ENCODE assay signal across 16 cellular contexts in the genomic region with DNA sequence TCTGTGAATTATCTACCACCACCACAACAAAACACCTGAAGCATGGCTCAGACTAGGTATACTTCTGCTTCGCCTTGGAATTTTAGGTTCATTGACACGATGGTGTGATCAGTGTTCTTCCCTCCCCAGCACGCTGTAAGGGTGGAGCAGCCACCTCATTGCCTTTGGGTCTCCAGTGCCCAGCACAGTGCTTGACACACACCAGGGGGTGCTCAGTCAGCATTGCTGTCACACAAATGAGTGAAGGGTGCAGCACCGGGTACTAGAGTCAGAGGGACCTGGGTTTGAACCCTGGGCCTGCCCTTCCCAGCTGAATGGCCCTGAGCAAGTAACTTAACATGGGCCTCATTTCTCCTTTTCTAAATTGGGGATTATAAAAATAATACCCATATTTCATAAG. TPM values are rescaled to one million over a fixed set of nuclear protein-coding genes. Genes with fewer than 3 reads are reported as not detected.
A peak's percentile ranks its signal among the peaks of the same experiment; 100 is the strongest.
DNase-seq lines count a peak whose midpoint lies in the region; ATAC-seq, FAIRE-seq and TF ChIP-seq lines count a peak whose summit lies in the region.
"Had no signal": no experiment of that assay in that cellular context is flagged by ENCODE, and none has a peak within 500 bp of the region (broad histone marks: within the 10 kb centered on the region; RNA-seq: fewer than 3 reads in every experiment).

No MANE protein-coding gene starts in this region.

- peak overlapping the region; percentile 48; the same call in 1 of the 2 replicates for H3K27ac ChIP-seq in IMR-90 (ENCODE audit: insufficient read depth, low read length)
- no peak overlapping the region for H3K27ac ChIP-seq in GM12878 (ENCODE audit: control insufficient read depth, insufficient read depth)
- no peak overlapping the region for H3K27ac ChIP-seq in mesenchymal stem cell (ENCODE audit: low read length, poor library complexity, severe bottlenecking)
- peak overlapping the region; percentile 93 for H3K27ac ChIP-seq in stomach smooth muscle (ENCODE audit: low read length)
- peak overlapping the region in 1 of 3 donors; percentile 38 for H3K27ac ChIP-seq in thyroid gland
- H3K27ac ChIP-seq: neural progenitor cell had no signal

- H2AFZ ChIP-seq in IMR-90 (replicated peaks; ENCODE audit: low read length, poor library complexity), result no peak overlapping the region
- H2AFZ ChIP-seq in GM12878 (ENCODE audit: control insufficient read depth, low read depth, low read length), result no peak overlapping the region
- no peak overlapping the region for H2AFZ ChIP-seq in mesenchymal stem cell (ENCODE audit: low read depth, low read length)
- H2AFZ ChIP-seq: neural progenitor cell had no signal

- H2BK120ac ChIP-seq in IMR-90 (ENCODE audit: low read depth, low read length), result peak overlapping the region; percentile 93
- H2BK120ac ChIP-seq in mesenchymal stem cell (ENCODE audit: low read depth, low read length), result no peak overlapping the region

- TF ChIP-seq POLR2A in IMR-90 (IDR thresholded peaks at IDR 0.05; ENCODE audit: low read depth, low read length) (no peak), GM12878 (IDR thresholded peaks at IDR 0.05; ENCODE audit: low read depth, low read length) (no peak), thyroid gland (IDR thresholded peaks at IDR 0.05) (no peak)

- DNase-seq in IMR-90 (no peak), GM12878 (ENCODE audit: low read depth, low spot score) (no peak), mesenchymal stem cell (no peak), thyroid gland (no peak)
- DNase-seq in stimulated activated naive CD4-positive, alpha-beta T cell (lab: John Stamatoyannopoulos, UW), result no peak
- DNase-seq: activated CD4-positive, CD25-positive, alpha-beta regulatory T cell treated with anti-CD3 and anti-CD28 coated beads, Interleukin-2, amount 50 U/mL, for 72 hours; cerebellar nuclear complex; NCI-H1436; NCI-H510A treated with DMSO at 0.1 percent for 48 hours; T-helper 1 cell had no signal

- peak overlapping the region; percentile 79 for H2BK20ac ChIP-seq in IMR-90 (ENCODE audit: low read depth, low read length)

- CTCF ChIA-PET in IMR-90 (lab: Yijun Ruan, JAX) (interaction anchor here (1.3 kb wide), 1 partner anchor 168 kb away, joined by 3 read pairs; no protein-coding TSS in a partner anchor), GM12878 (lab: Yijun Ruan, JAX) (no interaction called here)

- H3K56ac ChIP-seq in IMR-90 (ENCODE audit: extremely low read depth, insufficient read depth, low read length), result no peak overlapping the region

- POLR2A ChIA-PET in IMR-90 (lab: Charles Lee; ENCODE audit: unreplicated experiment), result interaction anchor here (1.1 kb wide), 1 partner anchor 58 kb away, joined by 4 read pairs; no protein-coding TSS in a partner anchor
- POLR2A ChIA-PET in GM12878 (lab: Charles Lee), result no interaction called here

- peaks cover 31% of the 10 kb centered on the region for H3K9me1 ChIP-seq in IMR-90 (ENCODE audit: insufficient read depth, low read length)

- H4K91ac ChIP-seq in IMR-90 (ENCODE audit: insufficient read depth, low read depth, low read length) (peak overlapping the region; percentile 82), mesenchymal stem cell (ENCODE audit: low read length) (peak overlapping the region; percentile 77)

- FAIRE-seq in GM12878 (lab: Jason Lieb, UNC), result no peak

- 86% methylated on average over 2 of the region's 4 CpGs; no CpG with 5 or more reads in 1 of the 2 experiments for WGBS in IMR-90 (ENCODE audit: extremely low coverage in 2 of 2, insufficient read length in 1 of 2), 2 experiments
- 97% methylated on average over 4 of the region's 4 CpGs for WGBS in GM12878 (ENCODE audit: insufficient coverage, insufficient replicate concordance, low lambda C conversion rate, missing lambda C conversion rate)
- 95% methylated on average over 4 of the region's 4 CpGs for WGBS in mesenchymal stem cell
- WGBS in thyroid gland, 2 donors, result 94 to 97% methylated on average over 4 of the region's 4 CpGs

- peak overlapping the region; percentile 91 for H2BK5ac ChIP-seq in IMR-90 (ENCODE audit: low read depth, low read length, poor library complexity, severe bottlenecking)
- no peak overlapping the region for H2BK5ac ChIP-seq in mesenchymal stem cell (ENCODE audit: low read depth, low read length, poor library complexity, severe bottlenecking)

- no TSS peak for BruUV-seq in IMR-90 (replicated peaks; lab: Mats Ljungman, UMichigan)
- BruUV-seq in GM12878 (replicated peaks; lab: Mats Ljungman, UMichigan), result no TSS peak

- RAD21 ChIA-PET in GM12878 (lab: Charles Lee; ENCODE audit: unreplicated experiment), result no interaction called here

- H3K79me2 ChIP-seq in GM12878 (ENCODE audit: control insufficient read depth, insufficient read depth, low read length), result no peaks in the 10 kb centered on the region

- dilution Hi-C loops in IMR-90 (cut with HindIII; ENCODE audit: low sequenced_read_pairs, unreplicated experiment), result no loop called here

- H3K79me1 ChIP-seq in IMR-90 (ENCODE audit: low read depth in 1 of 2, low read length in 2 of 2) (peaks cover 0 to 11% of the 10 kb centered on the region in 2 experiments; a peak in 2 of 4 replicates), mesenchymal stem cell (replicated peaks; ENCODE audit: low read length, poor library complexity, severe bottlenecking) (no peaks in the 10 kb centered on the region)

- peaks cover 48% of the 10 kb centered on the region for H3K4me1 ChIP-seq in IMR-90 (ENCODE audit: control insufficient read depth, insufficient read depth, low read length)
- no peaks in the 10 kb centered on the region for H3K4me1 ChIP-seq in GM12878 (ENCODE audit: control insufficient read depth, insufficient read depth, low read length)
- H3K4me1 ChIP-seq in mesenchymal stem cell (ENCODE audit: control insufficient read depth, insufficient read depth, low read depth, low read length), result peaks cover 20% of the 10 kb centered on the region
- peaks cover 79% of the 10 kb centered on the region for H3K4me1 ChIP-seq in stomach smooth muscle (ENCODE audit: control insufficient read depth, insufficient read depth, low read length)
- peaks cover 30 to 59% of the 10 kb centered on the region in 2 donors for H3K4me1 ChIP-seq in thyroid gland

- H2AK5ac ChIP-seq in IMR-90 (ENCODE audit: low read depth, low read length) (peak overlapping the region; percentile 98), mesenchymal stem cell (ENCODE audit: low read length, severe bottlenecking) (no peak overlapping the region)

- TF ChIP-seq RAD21 in IMR-90 (IDR thresholded peaks at IDR 0.05; ENCODE audit: low read length), result no peak
- 0 out of 2 replicates have a peak, but pooled peaks have one; percentile 3 for TF ChIP-seq RAD21 in GM12878 (IDR thresholded peaks at IDR 0.05; ENCODE audit: insufficient read depth, low read depth, low read length)

- in situ Hi-C loops in IMR-90 (cut with MboI; ENCODE audit: low sequenced_read_pairs), result no loop called here
- in situ Hi-C loops in GM12878 (cut with MboI), result no loop called here

- no peak for TF ChIP-seq CTCF in IMR-90 (conservative IDR thresholded peaks at IDR 0.05; ENCODE audit: low read depth, low read length)
- TF ChIP-seq CTCF in GM12878 (IDR thresholded peaks at IDR 0.05 in 2 of 3, conservative IDR thresholded peaks at IDR 0.05 in 1 of 3; ENCODE audit: control insufficient read depth in 2 of 3, extremely low read depth in 1 of 3, insufficient read depth in 1 of 3, low read depth in 3 of 3, low read length in 3 of 3), result peak in 1 of 3 experiments; percentile 8; a peak in 1 of 6 replicates
- TF ChIP-seq CTCF in thyroid gland (IDR thresholded peaks at IDR 0.05), result no peak

- H3K4me3 ChIP-seq in IMR-90 (ENCODE audit: insufficient read depth, low read depth, low read length), result no peak overlapping the region
- no peak overlapping the region for H3K4me3 ChIP-seq in GM12878
- H3K4me3 ChIP-seq in mesenchymal stem cell (ENCODE audit: insufficient read depth in 1 of 2, low read depth in 1 of 2, low read length in 2 of 2), result no peak overlapping the region
- no peak overlapping the region for H3K4me3 ChIP-seq in stomach smooth muscle (ENCODE audit: low read length in 2 of 2)
- no peak overlapping the region for H3K4me3 ChIP-seq in thyroid gland (replicated peaks in 1 of 3)
- H3K4me3 ChIP-seq: neural progenitor cell had no signal

- H2AK9ac ChIP-seq in IMR-90 (replicated peaks; ENCODE audit: low read depth, low read length, poor library complexity), result peak overlapping the region; percentile 30

- H3K4me2 ChIP-seq in IMR-90 (ENCODE audit: low read depth, low read length) (no peak overlapping the region), GM12878 (ENCODE audit: control insufficient read depth, insufficient read depth) (no peak overlapping the region), mesenchymal stem cell (ENCODE audit: low read length, poor library complexity, severe bottlenecking) (no peak overlapping the region)

- no peaks in the 10 kb centered on the region for H3K36me3 ChIP-seq in IMR-90 (ENCODE audit: control insufficient read depth, insufficient read depth, low read length)
- H3K36me3 ChIP-seq in GM12878 (ENCODE audit: control insufficient read depth in 2 of 2, insufficient read depth in 2 of 2, low read length in 1 of 2), result no peaks in the 10 kb centered on the region
- no peaks in the 10 kb centered on the region for H3K36me3 ChIP-seq in mesenchymal stem cell (ENCODE audit: control insufficient read depth in 1 of 2, insufficient read depth in 2 of 2, low read depth in 1 of 2, low read length in 2 of 2)
- H3K36me3 ChIP-seq in stomach smooth muscle (ENCODE audit: control insufficient read depth in 2 of 2, insufficient read depth in 2 of 2, low read length in 2 of 2), result no peaks in the 10 kb centered on the region
- no peaks in the 10 kb centered on the region for H3K36me3 ChIP-seq in thyroid gland
- H3K36me3 ChIP-seq: neural progenitor cell had no signal

- peak overlapping the region; percentile 59 for H3K18ac ChIP-seq in IMR-90 (ENCODE audit: low read depth, low read length)
- H3K18ac ChIP-seq in mesenchymal stem cell (ENCODE audit: low read depth in 1 of 2, low read length in 2 of 2), result peak overlapping the region in 1 of 2 experiments; percentile 14

- H3K23ac ChIP-seq in IMR-90 (ENCODE audit: low read depth, low read length), result peak overlapping the region; percentile 49
- H3K23ac ChIP-seq in mesenchymal stem cell (ENCODE audit: low read length in 2 of 2), result no peak overlapping the region

- intact Hi-C loops in IMR-90 (cut with micrococcal nuclease), result no loop called here
- intact Hi-C loops in GM12878 (cut with micrococcal nuclease; ENCODE audit: unreplicated experiment), result no loop called here
- intact Hi-C loops in thyroid gland (cut with DNase I), result no loop called here

- H3K27me3 ChIP-seq in IMR-90 (ENCODE audit: control insufficient read depth, insufficient read depth, low read length), result no peaks in the 10 kb centered on the region
- no peaks in the 10 kb centered on the region for H3K27me3 ChIP-seq in GM12878 (replicated peaks in 1 of 2; ENCODE audit: control insufficient read depth in 2 of 2, insufficient read depth in 2 of 2, low read length in 1 of 2)
- H3K27me3 ChIP-seq in mesenchymal stem cell (ENCODE audit: control insufficient read depth in 1 of 2, insufficient read depth in 1 of 2, low read length in 2 of 2), result peaks cover 4 to 9% of the 10 kb centered on the region in 2 experiments
- H3K27me3 ChIP-seq in stomach smooth muscle (ENCODE audit: control insufficient read depth in 1 of 2, insufficient read depth in 2 of 2, low read length in 2 of 2), result no peaks in the 10 kb centered on the region
- no peaks in the 10 kb centered on the region for H3K27me3 ChIP-seq in thyroid gland
- H3K27me3 ChIP-seq: neural progenitor cell had no signal

- ATAC-seq in IMR-90 (ENCODE audit: low read depth) (no peak), GM12878 (no peak; the same call in 2 of the 3 replicates), HG02852 (IDR thresholded peaks at IDR 0.05; ENCODE audit: unreplicated experiment) (no peak), HG02678 (IDR thresholded peaks at IDR 0.05; ENCODE audit: unreplicated experiment) (no peak)
- ATAC-seq: activated naive CD4-positive, alpha-beta T cell treated with anti-CD3 and anti-CD28 coated beads, Interleukin-2, amount 50 U/mL, for 72 hours had no signal

- no peak for TF ChIP-seq EP300 in GM12878 (IDR thresholded peaks at IDR 0.05; ENCODE audit: borderline replicate concordance in 1 of 2, control insufficient read depth in 1 of 2, low read depth in 2 of 2, low read length in 2 of 2)

- H3K9ac ChIP-seq in IMR-90 (ENCODE audit: low read depth, low read length), result no peak overlapping the region
- no peak overlapping the region for H3K9ac ChIP-seq in GM12878 (ENCODE audit: control insufficient read depth, insufficient read depth, low read length)
- no peak overlapping the region for H3K9ac ChIP-seq in mesenchymal stem cell (ENCODE audit: low read length)
- peak overlapping the region in 1 of 2 donors; percentile 70 for H3K9ac ChIP-seq in stomach smooth muscle (ENCODE audit: low read length in 2 of 2)
- H3K9ac ChIP-seq: neural progenitor cell had no signal

- H3K4ac ChIP-seq in IMR-90 (ENCODE audit: low read depth, low read length) (peak overlapping the region; percentile 78), mesenchymal stem cell (ENCODE audit: low read depth in 1 of 2, low read length in 2 of 2) (peak overlapping the region in 1 of 2 experiments; percentile 82)

- H4K20me1 ChIP-seq in IMR-90 (ENCODE audit: insufficient read depth, low read length) (peaks cover 3% of the 10 kb centered on the region; the same call in 1 of the 2 replicates), GM12878 (ENCODE audit: control insufficient read depth, insufficient read depth) (no peaks in the 10 kb centered on the region)

- SMC1A ChIA-PET in GM12878 (lab: Charles Lee; ENCODE audit: uncharacterized antibody, unreplicated experiment), result interaction anchor here (0.7 to 1.5 kb wide), 5 partner anchors 22 to 167 kb away, joined by 3 to 5 read pairs (median 3); no protein-coding TSS in a partner anchor

- peak overlapping the region; percentile 20; the same call in 1 of the 2 replicates for H3K14ac ChIP-seq in IMR-90 (replicated peaks; ENCODE audit: low read depth, low read length)
- H3K14ac ChIP-seq in mesenchymal stem cell (ENCODE audit: low read length in 2 of 2), result no peak overlapping the region

- H4K5ac ChIP-seq in IMR-90 (ENCODE audit: low read depth, low read length), result peak overlapping the region; percentile 17; the same call in 1 of the 2 replicates

- H2BK12ac ChIP-seq in mesenchymal stem cell (ENCODE audit: low read length in 2 of 2), result peak overlapping the region; percentile 35 to 93

- H4K8ac ChIP-seq in IMR-90 (ENCODE audit: low read depth in 2 of 2, low read length in 2 of 2), result peak overlapping the region; percentile 8 to 46; a peak in 3 of 4 replicates
- H4K8ac ChIP-seq in mesenchymal stem cell (ENCODE audit: low read length), result no peak overlapping the region

- peak overlapping the region; percentile 41; the same call in 1 of the 3 replicates for H2BK15ac ChIP-seq in IMR-90 (ENCODE audit: low read depth, low read length)
- peak overlapping the region; percentile 39 for H2BK15ac ChIP-seq in mesenchymal stem cell (ENCODE audit: low read depth, poor library complexity, severe bottlenecking)

- H3K9me3 ChIP-seq in IMR-90 (ENCODE audit: control insufficient read depth, insufficient read depth, low read length) (no peaks in the 10 kb centered on the region), GM12878 (replicated peaks; ENCODE audit: control insufficient read depth, insufficient read depth, low read length) (no peaks in the 10 kb centered on the region), mesenchymal stem cell (ENCODE audit: control insufficient read depth, low read length) (no peaks in the 10 kb centered on the region), stomach smooth muscle (ENCODE audit: control insufficient read depth in 2 of 2, low read length in 2 of 2) (no peaks in the 10 kb centered on the region), thyroid gland (no peaks in the 10 kb centered on the region)

RNA-seq across cellular contexts. Expression of a gene that starts 9.9 kb away (rescaled TPM):
- total RNA-seq in IMR-90 (2012; rRNA removed), result 9.5 and 14.7 TPM in 2 replicates
- polyA plus RNA-seq in IMR-90 (2012; rRNA removed), result 23.5 and 25.1 TPM in 2 replicates
- polyA plus RNA-seq in IMR-90 (2012; cell fraction: cytosol; rRNA removed), result 17.2 and 30.6 TPM in 2 replicates
- polyA plus RNA-seq in IMR-90 (2012; cell fraction: nucleus; rRNA removed; ENCODE audit: low replicate concordance), result 24.7 and 29.8 TPM in 2 replicates
- 16.3 and 18.6 TPM in 2 replicates for total RNA-seq in GM12878 (2013; cell fraction: nucleolus; rRNA removed)
- 0.71 and 1.1 TPM in 2 replicates for total RNA-seq in GM12878 (2014; rRNA removed)
- 0.49 and 0.55 TPM in 2 replicates for total RNA-seq in GM12878 (2014; rRNA removed; fragmentation: Illumina TruSeq; extraction: Trizol)
- total RNA-seq in GM12878 (2021), result 1.6 TPM in 2 replicates
- not detected for polyA plus RNA-seq in GM12878 (2011; ENCODE audit: low read depth)
- polyA plus RNA-seq in GM12878 (2011; rRNA removed), result not detected in 2 replicates
- 0.03 TPM in 1 of 2 replicates, not detected in the other for polyA plus RNA-seq in GM12878 (2011; cell fraction: cytosol; rRNA removed)
- 0.04 TPM in 1 of 2 replicates, not detected in the other for polyA plus RNA-seq in GM12878 (2011; cell fraction: nucleus; rRNA removed)
- 0.04 and 0.14 TPM in 2 replicates for polyA plus RNA-seq in GM12878 (2012)
- polyA plus RNA-seq in GM12878 (2014; fragmentation: Illumina TruSeq; extraction: Trizol), result 1.2 and 2.6 TPM in 2 replicates
- polyA plus RNA-seq in GM12878 (2014; fragmentation: Nextera tagmentation; extraction: Ambion mirVana), result under 1 TPM; 0.13 to 0.38 TPM
- 0.75 and 0.87 TPM in 2 replicates for polyA plus RNA-seq in GM12878 (2014; rRNA removed)
- polyA plus RNA-seq in GM12878 (2016; fragmentation: Nextera tagmentation; extraction: Ambion mirVana), result under 1 TPM; 0.76 to 0.82 TPM
- polyA minus RNA-seq in GM12878 (2011; rRNA and poly(A)+ RNA removed), result not detected in 2 replicates
- not detected in 2 replicates for polyA minus RNA-seq in GM12878 (2011; cell fraction: cytosol; rRNA and poly(A)+ RNA removed)
- not detected in 2 replicates for polyA minus RNA-seq in GM12878 (2011; cell fraction: nucleus; rRNA and poly(A)+ RNA removed)
- 40.8 TPM for polyA plus RNA-seq in mesenchymal stem cell (2013, experiment 1 of 2)
- polyA plus RNA-seq in mesenchymal stem cell (2013, experiment 2 of 2), result 41.1 TPM
- total RNA-seq in thyroid gland, result 10 to 100 TPM in 2 of 4 donors, 1 to 10 TPM in 2; 5.9 to 12.6 (median 8.7) TPM
- total RNA-seq: activated naive CD4-positive, alpha-beta T cell treated with anti-CD3 and anti-CD28 coated beads, Interleukin-2, amount 50 U/mL, for 72 hours had no signal
- polyA plus RNA-seq: CD14-positive monocyte had no signal

Comparison
In these comparisons a context has a peak if more than half of its experiments do, and no peak if none do; other contexts are left out.
1. H3K27ac ChIP-seq: peak in IMR-90 (single experiment) and stomach smooth muscle (single experiment); none in GM12878 (single experiment) and mesenchymal stem cell (single experiment).